In the genomic region with DNA sequence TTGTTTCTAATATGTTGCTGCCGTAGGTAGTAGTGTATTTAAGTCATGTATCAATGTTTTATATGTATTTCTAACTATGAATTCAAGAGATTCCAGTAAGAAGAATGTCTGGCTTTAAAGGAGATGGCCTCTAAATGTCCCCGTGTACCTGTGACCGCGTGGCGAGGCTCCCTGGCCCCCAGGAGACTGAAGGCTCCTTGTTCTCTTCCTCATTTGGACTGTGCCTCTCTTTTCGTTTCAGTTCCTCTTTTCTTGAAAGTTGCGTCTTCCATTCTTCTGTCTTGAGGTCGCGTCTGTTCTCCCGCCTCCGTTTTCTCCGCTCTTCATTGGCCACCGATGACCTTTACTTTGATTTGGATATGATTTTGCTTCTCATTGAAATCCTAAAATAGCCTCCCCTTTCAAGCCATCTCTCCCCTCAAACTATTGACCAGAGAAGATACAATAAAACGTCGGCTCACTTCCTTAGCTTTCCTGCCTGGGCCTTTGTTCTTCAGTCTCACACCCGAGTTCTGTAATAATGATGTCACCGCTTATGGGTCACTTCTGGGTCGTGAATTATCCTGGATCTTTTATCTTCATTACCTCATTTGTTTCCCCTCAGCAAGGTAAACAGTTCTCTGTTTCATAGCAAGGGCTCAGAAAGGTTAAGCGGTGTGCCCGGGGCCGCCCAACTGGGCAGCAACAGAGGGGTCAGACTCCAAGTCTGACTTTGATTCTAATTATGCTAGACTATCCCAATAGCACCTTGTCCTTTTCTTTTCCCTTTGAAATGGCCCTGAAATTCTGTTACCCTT, we compare ENCODE assay signal across 9 cellular contexts. TPM values are rescaled to one million over a fixed set of nuclear protein-coding genes. Genes with fewer than 3 reads are reported as not detected.
DNase-seq lines count a peak whose midpoint lies in the region; ATAC-seq, FAIRE-seq and TF ChIP-seq lines count a peak whose summit lies in the region.
"Had no signal": no experiment of that assay in that cellular context is flagged by ENCODE, and none has a peak within 500 bp of the region (broad histone marks: within the 10 kb centered on the region; RNA-seq: fewer than 3 reads in every experiment).

No MANE protein-coding gene starts in this region.

- peak overlapping the region; percentile 43 for H3K9ac ChIP-seq in endothelial cell of umbilical vein (replicated peaks; ENCODE audit: extremely low read depth, insufficient read depth, low read length)

- peak overlapping the region; percentile 78 for H3K27ac ChIP-seq in endothelial cell of umbilical vein (ENCODE audit: insufficient read depth, low read depth, low read length)

- TF ChIP-seq CTCF in GM06990 (IDR thresholded peaks at IDR 0.05; ENCODE audit: insufficient read depth, low read length, poor library complexity, severe bottlenecking) = no peak
- no peak for TF ChIP-seq CTCF in endothelial cell of umbilical vein (IDR thresholded peaks at IDR 0.05; ENCODE audit: extremely low read depth in 1 of 2, insufficient read depth in 1 of 2, low read depth in 1 of 2, low read length in 2 of 2)
- TF ChIP-seq CTCF in endothelial cell (IDR thresholded peaks at IDR 0.05; ENCODE audit: unreplicated experiment) = no peak

- no peak overlapping the region for H3K27ac Mint-ChIP-seq in endothelial cell (ENCODE audit: unreplicated experiment)

- no peaks in the 10 kb centered on the region for H4K20me1 ChIP-seq in endothelial cell of umbilical vein (replicated peaks; ENCODE audit: control insufficient read depth, extremely low read depth, insufficient read depth, low read length)

- H3K4me1 ChIP-seq in endothelial cell of umbilical vein (ENCODE audit: control insufficient read depth, extremely low read depth, insufficient read depth, low read length) = peaks cover 6% of the 10 kb centered on the region

- no peak overlapping the region for H2AFZ ChIP-seq in endothelial cell of umbilical vein (ENCODE audit: low read depth, low read length)

- H3K27me3 ChIP-seq in GM06990 (replicated peaks; ENCODE audit: control insufficient read depth, insufficient read depth, low read length) = no peaks in the 10 kb centered on the region
- no peaks in the 10 kb centered on the region for H3K27me3 ChIP-seq in endothelial cell of umbilical vein (ENCODE audit: control insufficient read depth in 2 of 2, insufficient read depth in 2 of 2, low read length in 2 of 2)

- peak; percentile 43 for FAIRE-seq in endothelial cell of umbilical vein (lab: Jason Lieb, UNC)
- FAIRE-seq: G401.6 had no signal

- no peaks in the 10 kb centered on the region for H3K9me3 ChIP-seq in endothelial cell of umbilical vein (replicated peaks; ENCODE audit: control insufficient read depth, insufficient read depth, low read length)

- DNase-seq in GM06990 (ENCODE audit: extremely low read depth, insufficient read length) (peak; percentile 82), endothelial cell of umbilical vein (ENCODE audit: low read depth, low spot score) (peak; percentile 59), ecto neural progenitor cell (ENCODE audit: low spot score) (no peak), NCI-H1105 treated with DMSO at 0.1 percent for 48 hours (lab: John Stamatoyannopoulos, UW) (no peak), endothelial cell (ENCODE audit: low spot score) (no peak)
- no peak for DNase-seq in activated CD4-positive, CD25-positive, alpha-beta regulatory T cell (lab: John Stamatoyannopoulos, UW)

- H3K36me3 ChIP-seq in GM06990 (ENCODE audit: control insufficient read depth, insufficient read depth, low read length) = peaks cover 18% of the 10 kb centered on the region
- H3K36me3 ChIP-seq in endothelial cell of umbilical vein (ENCODE audit: control insufficient read depth in 2 of 2, extremely low read depth in 1 of 2, insufficient read depth in 2 of 2, low read length in 2 of 2) = peaks cover 18 to 61% of the 10 kb centered on the region in 2 experiments

- no peak overlapping the region for H3K4me3 Mint-ChIP-seq in endothelial cell (ENCODE audit: unreplicated experiment)

- peak overlapping the region; percentile 30; the same call in 1 of the 2 replicates for H3K4me3 ChIP-seq in GM06990 (replicated peaks; ENCODE audit: low read depth, low read length)
- no peak overlapping the region for H3K4me3 ChIP-seq in endothelial cell of umbilical vein (replicated peaks in 1 of 3; ENCODE audit: insufficient read depth in 1 of 3, low read depth in 1 of 3, low read length in 3 of 3)

- dilution Hi-C loops in endothelial cell of umbilical vein (cut with MboI; ENCODE audit: extremely low pct_ligation_motif_present, low sequenced_read_pairs) = no loop called here

- H3K9me3 Mint-ChIP-seq in endothelial cell (ENCODE audit: unreplicated experiment) = no peaks in the 10 kb centered on the region

- H3K79me2 ChIP-seq in endothelial cell of umbilical vein (ENCODE audit: control insufficient read depth, insufficient read depth, low read length) = no peaks in the 10 kb centered on the region

- BruUV-seq in endothelial cell of umbilical vein (replicated peaks; lab: Mats Ljungman, UMichigan) = TSS peak; percentile 57

- no peaks in the 10 kb centered on the region for H3K4me1 Mint-ChIP-seq in endothelial cell (ENCODE audit: unreplicated experiment)

- CTCF ChIA-PET in endothelial cell of umbilical vein (lab: Charles Lee) = interaction anchor here (1.0 kb wide), 1 partner anchor 369 kb away, joined by 3 read pairs; no protein-coding TSS in a partner anchor

- ATAC-seq in GM19455 (IDR thresholded peaks at IDR 0.05; ENCODE audit: unreplicated experiment) (peak; percentile 87), HG03439 (IDR thresholded peaks at IDR 0.05; ENCODE audit: unreplicated experiment) (peak; percentile 93)

- intact Hi-C loops in endothelial cell of umbilical vein (cut with micrococcal nuclease) = no loop called here

- H3K36me3 Mint-ChIP-seq in endothelial cell (ENCODE audit: low read depth, unreplicated experiment) = peaks cover 63% of the 10 kb centered on the region

- no peak overlapping the region for H3K4me2 ChIP-seq in endothelial cell of umbilical vein (ENCODE audit: insufficient read depth, low read length)

- TF ChIP-seq POLR2A in endothelial cell of umbilical vein (IDR thresholded peaks at IDR 0.05; ENCODE audit: low read depth, low read length) = no peak

- POLR2A ChIA-PET in endothelial cell of umbilical vein (lab: Charles Lee) = no interaction called here

- no peaks in the 10 kb centered on the region for H3K27me3 Mint-ChIP-seq in endothelial cell (ENCODE audit: unreplicated experiment)

- no peaks in the 10 kb centered on the region for H3K9me1 ChIP-seq in endothelial cell of umbilical vein (replicated peaks; ENCODE audit: control insufficient read depth, extremely low read depth, insufficient read depth, low read length)

TF ChIP-seq in endothelial cell of umbilical vein, 7 proteins besides CTCF, POLR2A, EP300 and RAD21:
- no peak for TF ChIP-seq MYC (IDR thresholded peaks at IDR 0.05; ENCODE audit: low read depth, low read length)
- TF ChIP-seq JUN (IDR thresholded peaks at IDR 0.05; ENCODE audit: borderline replicate concordance, insufficient read depth, insufficient read length, low read depth) = peak; percentile 44

RNA-seq across cellular contexts. Expression of a gene that starts 28.7 kb away (rescaled TPM):
- 81.7 and 86.8 TPM in 2 replicates for total RNA-seq in endothelial cell of umbilical vein
- polyA plus RNA-seq in endothelial cell of umbilical vein = 70.4 and 73.4 TPM in 2 replicates
- polyA plus RNA-seq in endothelial cell of umbilical vein (2011; cell fraction: cytosol; rRNA removed) = 74.4 and 81.4 TPM in 2 replicates
- polyA plus RNA-seq in endothelial cell of umbilical vein (2011; cell fraction: nucleus; rRNA removed) = 77.1 and 88.7 TPM in 2 replicates
- polyA plus RNA-seq in endothelial cell of umbilical vein (2012) = 59.7 and 64.3 TPM in 2 replicates
- 96.3 and 104 TPM in 2 replicates for polyA minus RNA-seq in endothelial cell of umbilical vein
- polyA minus RNA-seq in endothelial cell of umbilical vein (2011; cell fraction: cytosol; rRNA and poly(A)+ RNA removed) = 49.2 TPM
- 36.3 and 45.2 TPM in 2 replicates for polyA minus RNA-seq in endothelial cell of umbilical vein (2011; cell fraction: nucleus; rRNA and poly(A)+ RNA removed)
- total RNA-seq in endothelial cell (ENCODE audit: unreplicated experiment) = 90.7 TPM

Comparison
In these comparisons a context has a peak if more than half of its experiments do, and no peak if none do; other contexts are left out.
1. DNase-seq: peak in GM06990 (single experiment) and endothelial cell of umbilical vein (single experiment); none in ecto neural progenitor cell (single experiment), NCI-H1105 treated with DMSO at 0.1 percent for 48 hours (single experiment), activated CD4-positive, CD25-positive, alpha-beta regulatory T cell (0 of 4) and endothelial cell (single experiment).